In genomic region chr3:126014252-126014651, GRCh38 we compare ENCODE assay signal across 17 cellular contexts. TPM values are rescaled to one million over a fixed set of nuclear protein-coding genes. Genes with fewer than 3 reads are reported as not detected.
DNase-seq lines count a peak whose midpoint lies in the region; TF ChIP-seq lines count a peak whose summit lies in the region.
"Had no signal": no experiment of that assay in that cellular context is flagged by ENCODE, and none has a peak within 500 bp of the region (broad histone marks: within the 10 kb centered on the region; RNA-seq: fewer than 3 reads in every experiment).

No MANE protein-coding gene starts in this region.

- no peak for TF ChIP-seq RAD21 in SK-N-SH (IDR thresholded peaks at IDR 0.05; ENCODE audit: low read length)

- H3K27me3 Mint-ChIP-seq in endodermal cell (ENCODE audit: insufficient read depth) (no peaks in the 10 kb centered on the region), type B pancreatic cell (no peaks in the 10 kb centered on the region)

- TF ChIP-seq POLR2A in sigmoid colon (IDR thresholded peaks at IDR 0.05) = no peak

- intact Hi-C loops in sigmoid colon (cut with DNase I) = no loop called here

- H2AFZ ChIP-seq in SK-N-SH (ENCODE audit: low read depth) = no peak overlapping the region

- H3K27ac Mint-ChIP-seq in endodermal cell (no peak overlapping the region), type B pancreatic cell (no peak overlapping the region)
- H3K27ac Mint-ChIP-seq: activated T-helper 1 cell treated with anti-CD3 and anti-CD28 coated beads, Interleukin-12 subunit alpha, Interleukin-12 subunit beta, Interleukin-2, Interleukin-4 antibody, amounts not matched to agents 30 ng/mL and 10 ng/mL and 1 ng/mL, durations not matched to agents 14 hours and 24 hours and 36 hours; stimulated activated effector memory CD8-positive, alpha-beta T cell treated with anti-CD3 and anti-CD28 coated beads, Interleukin-12 subunit alpha, Interleukin-12 subunit beta, amount 100 ng/mL, for 72 hours had no signal

- TF ChIP-seq CTCF in SK-N-SH (IDR thresholded peaks at IDR 0.05) (no peak), sigmoid colon (IDR thresholded peaks at IDR 0.05) (no peak), endodermal cell (conservative IDR thresholded peaks at IDR 0.05) (no peak), type B pancreatic cell (conservative IDR thresholded peaks at IDR 0.05) (no peak)

- H3K9ac ChIP-seq in SK-N-SH = no peak overlapping the region
- H3K9ac ChIP-seq in endodermal cell (ENCODE audit: extremely low read depth, low read length, poor library complexity, severe bottlenecking) = no peak overlapping the region

- CTCF ChIA-PET in SK-N-SH (lab: Yijun Ruan, JAX) = no interaction called here

- H3K4me3 ChIP-seq in SK-N-SH (ENCODE audit: low read depth in 2 of 2, low read length in 1 of 2) (no peak overlapping the region), sigmoid colon (no peak overlapping the region), endodermal cell (ENCODE audit: low read length) (no peak overlapping the region)

- peaks cover 1% of the 10 kb centered on the region for H3K4me1 Mint-ChIP-seq in endodermal cell
- peaks cover 5% of the 10 kb centered on the region for H3K4me1 Mint-ChIP-seq in type B pancreatic cell (ENCODE audit: unreplicated experiment)
- H3K4me1 Mint-ChIP-seq: stimulated activated effector memory CD8-positive, alpha-beta T cell treated with anti-CD3 and anti-CD28 coated beads, Interleukin-12 subunit alpha, Interleukin-12 subunit beta, amount 100 ng/mL, for 72 hours had no signal

- H3F3A ChIP-seq in SK-N-SH (replicated peaks; ENCODE audit: insufficient read depth) = no peaks in the 10 kb centered on the region

- no peaks in the 10 kb centered on the region for H3K79me2 ChIP-seq in SK-N-SH (ENCODE audit: insufficient read depth)

- no peaks in the 10 kb centered on the region; a peak in 1 of 4 replicates for H3K4me1 ChIP-seq in SK-N-SH (ENCODE audit: control insufficient read depth in 1 of 2, insufficient read depth in 2 of 2, low read depth in 1 of 2, low read length in 1 of 2)
- H3K4me1 ChIP-seq in sigmoid colon = peaks cover 0 to 22% (median 12%) of the 10 kb centered on the region in 4 donors
- no peaks in the 10 kb centered on the region for H3K4me1 ChIP-seq in endodermal cell (ENCODE audit: control insufficient read depth, insufficient read depth, low read length)

- H3K9me3 ChIP-seq in SK-N-SH (no peaks in the 10 kb centered on the region), sigmoid colon (no peaks in the 10 kb centered on the region), endodermal cell (ENCODE audit: control insufficient read depth, low read length) (no peaks in the 10 kb centered on the region)

- H3K9me2 ChIP-seq in SK-N-SH = no peaks in the 10 kb centered on the region

- no peaks in the 10 kb centered on the region for H4K20me1 ChIP-seq in SK-N-SH (ENCODE audit: insufficient read depth)

- H3K27me3 ChIP-seq in SK-N-SH (ENCODE audit: insufficient read depth) (no peaks in the 10 kb centered on the region), sigmoid colon (no peaks in the 10 kb centered on the region), endodermal cell (ENCODE audit: control insufficient read depth, insufficient read depth, low read length, poor library complexity, severe bottlenecking) (no peaks in the 10 kb centered on the region)

- H3K27ac ChIP-seq in SK-N-SH (ENCODE audit: low read depth in 2 of 2, low read length in 1 of 2) (peak overlapping the region in 1 of 2 experiments; percentile 18; a peak in 1 of 4 replicates), sigmoid colon (peak overlapping the region in 1 of 4 donors; percentile 40), endodermal cell (ENCODE audit: low read depth, low read length) (no peak overlapping the region)

- H3K4me2 ChIP-seq in SK-N-SH = no peak overlapping the region

- TF ChIP-seq EP300 in SK-N-SH (IDR thresholded peaks at IDR 0.05; ENCODE audit: borderline replicate concordance in 1 of 2, low read depth in 1 of 2, low read length in 1 of 2) (no peak), sigmoid colon (IDR thresholded peaks at IDR 0.05) (no peak)

- POLR2A ChIA-PET in SK-N-SH (lab: Yijun Ruan, JAX) = no interaction called here

- H3K9me3 Mint-ChIP-seq in endodermal cell = no peaks in the 10 kb centered on the region
- no peaks in the 10 kb centered on the region for H3K9me3 Mint-ChIP-seq in type B pancreatic cell
- H3K9me3 Mint-ChIP-seq: activated T-helper 1 cell treated with anti-CD3 and anti-CD28 coated beads, Interleukin-12 subunit alpha, Interleukin-12 subunit beta, Interleukin-2, Interleukin-4 antibody, amounts not matched to agents 30 ng/mL and 10 ng/mL and 1 ng/mL, durations not matched to agents 14 hours and 24 hours and 36 hours; stimulated activated effector memory CD8-positive, alpha-beta T cell treated with anti-CD3 and anti-CD28 coated beads, Interleukin-12 subunit alpha, Interleukin-12 subunit beta, amount 100 ng/mL, for 72 hours had no signal

- H3K36me3 Mint-ChIP-seq in endodermal cell (ENCODE audit: low read depth) = peaks cover 53% of the 10 kb centered on the region
- H3K36me3 Mint-ChIP-seq in type B pancreatic cell = peaks cover 21% of the 10 kb centered on the region

- peaks cover 0 to 4% of the 10 kb centered on the region in 2 experiments for H3K36me3 ChIP-seq in SK-N-SH (replicated peaks in 1 of 2; ENCODE audit: control insufficient read depth in 1 of 2, insufficient read depth in 2 of 2, low read length in 1 of 2)
- peaks cover 0 to 45% (median 3%) of the 10 kb centered on the region in 4 donors for H3K36me3 ChIP-seq in sigmoid colon
- peaks cover 12% of the 10 kb centered on the region for H3K36me3 ChIP-seq in endodermal cell (ENCODE audit: control insufficient read depth, insufficient read depth, low read length)

- H3K4me3 Mint-ChIP-seq in endodermal cell (no peak overlapping the region), type B pancreatic cell (no peak overlapping the region)
- H3K4me3 Mint-ChIP-seq: activated T-helper 1 cell treated with anti-CD3 and anti-CD28 coated beads, Interleukin-12 subunit alpha, Interleukin-12 subunit beta, Interleukin-2, Interleukin-4 antibody, amounts not matched to agents 30 ng/mL and 10 ng/mL and 1 ng/mL, durations not matched to agents 14 hours and 24 hours and 36 hours; stimulated activated effector memory CD8-positive, alpha-beta T cell treated with anti-CD3 and anti-CD28 coated beads, Interleukin-12 subunit alpha, Interleukin-12 subunit beta, amount 100 ng/mL, for 72 hours had no signal

- peak; percentile 85 for DNase-seq in EH (ENCODE audit: low read depth)
- DNase-seq in SK-N-SH = no peak
- peak; percentile 77 for DNase-seq in fibroblast of peridontal ligament (ENCODE audit: extremely low read depth)
- peak; percentile 42 for DNase-seq in sigmoid colon
- no peak for DNase-seq in endodermal cell
- no peak for DNase-seq in type B pancreatic cell (ENCODE audit: extremely low spot score, unreplicated experiment)
- no peak for DNase-seq in NCI-H2081 treated with DMSO at 0.1 percent for 48 hours (lab: John Stamatoyannopoulos, UW)
- no peak for DNase-seq in UCSD-AML1 (lab: John Stamatoyannopoulos, UW; ENCODE audit: unreplicated experiment)
- DNase-seq: activated CD4-positive, alpha-beta T cell treated with anti-CD3 and anti-CD28 coated beads for 4 hours; GDM1; NCI-H1105 treated with DMSO at 0.1 percent for 48 hours; PC-3; stimulated activated CD4-positive, alpha-beta T cell treated with anti-CD3 and anti-CD28 coated beads, Interleukin-4, amount 100 ng/mL, for 1 hour had no signal

- 31% methylated on average over 3 of the region's 4 CpGs for WGBS in SK-N-SH (ENCODE audit: low lambda C conversion rate)
- 80 to 85% methylated on average over 4 of the region's 4 CpGs for WGBS in sigmoid colon, 2 donors
- WGBS in endodermal cell (ENCODE audit: insufficient coverage in 1 of 2, insufficient read length in 1 of 2), 2 experiments = 83 to 87% methylated on average over 1 to 4 of the region's 4 CpGs

TF ChIP-seq in SK-N-SH, 30 proteins besides CTCF, POLR2A, EP300 and RAD21 (continues in another document):
- TF ChIP-seq PBX3 (IDR thresholded peaks at IDR 0.05) (peak; percentile 89), USF2 (IDR thresholded peaks at IDR 0.05; ENCODE audit: borderline replicate concordance, low read depth, low read length) (no peak), USF1 (IDR thresholded peaks at IDR 0.05; ENCODE audit: borderline replicate concordance, low read depth) (no peak), JUND (IDR thresholded peaks at IDR 0.05) (peak; percentile 55)

RNA-seq across cellular contexts. Expression of gene ROPN1B, which starts 45.3 kb away (rescaled TPM):
- polyA plus RNA-seq in SK-N-SH (2012; rRNA removed) = not detected in 2 replicates
- not detected in 2 replicates for polyA plus RNA-seq in SK-N-SH (2012; cell fraction: cytosol; rRNA removed)
- polyA plus RNA-seq in SK-N-SH (2012; cell fraction: nucleus; rRNA removed) = not detected in 2 replicates
- 1 to 10 TPM in 1 of 4 donors, not detected in 3; 1.1 TPM for total RNA-seq in sigmoid colon
- under 1 TPM in 1 of 3 donors, not detected in 2; 0.06 TPM for polyA plus RNA-seq in sigmoid colon
- total RNA-seq in endodermal cell = not detected
- 0.71 TPM for polyA plus RNA-seq in endodermal cell (2013, experiment 1 of 2)
- polyA plus RNA-seq in endodermal cell (2013, experiment 2 of 2) = 0.70 TPM
- 0.53 and 1.2 TPM in 2 replicates for total RNA-seq in type B pancreatic cell (ENCODE audit: low replicate concordance)
- total RNA-seq: activated T-helper 1 cell treated with anti-CD3 and anti-CD28 coated beads, Interleukin-12 subunit alpha, Interleukin-12 subunit beta, Interleukin-2, Interleukin-4 antibody, amounts not matched to agents 30 ng/mL and 10 ng/mL and 1 ng/mL, durations not matched to agents 14 hours and 24 hours and 36 hours; bronchial epithelial cell; NCI-H460 had no signal

Comparison
In these comparisons a context has a peak if more than half of its experiments do, and no peak if none do; other contexts are left out.
1. DNase-seq: peak in EH (single experiment), fibroblast of peridontal ligament (single experiment) and sigmoid colon (single experiment); none in SK-N-SH (single experiment), endodermal cell (single experiment), type B pancreatic cell (single experiment), NCI-H2081 treated with DMSO at 0.1 percent for 48 hours (single experiment) and UCSD-AML1 (single experiment).